28 cellular contexts compared by ENCODE assay signal in the genomic region with DNA sequence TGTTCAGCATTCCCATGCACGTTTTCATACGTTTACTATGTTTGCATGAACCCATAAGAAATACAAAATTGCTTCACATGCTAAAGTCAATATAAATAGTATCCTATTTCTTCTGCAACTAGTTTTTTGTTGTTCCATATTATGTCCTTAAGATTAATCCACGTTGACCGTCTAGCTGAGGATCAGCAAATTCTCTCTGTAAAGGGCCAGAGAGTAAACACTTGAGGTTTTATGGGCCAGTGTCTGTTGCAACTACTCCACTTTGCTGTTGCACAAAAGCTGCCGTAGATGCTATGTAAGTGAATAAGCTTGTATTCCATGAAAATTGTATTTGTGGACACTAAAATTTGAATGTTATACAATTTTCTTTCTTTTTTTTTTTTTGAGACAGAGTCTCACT.
"Had no signal": no experiment of that assay in that cellular context is flagged by ENCODE, and none has a peak within 500 bp of the region (broad histone marks: within the 10 kb centered on the region; RNA-seq: fewer than 3 reads in every experiment).

No MANE protein-coding gene starts in this region.

- ATAC-seq: left colon; left lung; lower lobe of right lung; natural killer cell; right cardiac atrium; sciatic nerve; stimulated activated naive B cell treated with anti-CD40 and anti-IgM and Interleukin-4, amounts not matched to agents 10 μg/mL and 1 μg/mL and 100 μg/mL, for 72 hours; stimulated activated naive CD8-positive, alpha-beta T cell treated with anti-CD3 and anti-CD28 coated beads, Interleukin-15, Interleukin-2, amounts not matched to agents 100 U/mL and 50 U/mL, for 24 hours had no signal

- H3K27me3 ChIP-seq: left lung, ovary, stomach, testis, thyroid gland, transverse colon, upper lobe of left lung, vagina had no signal

- H3K4me1 ChIP-seq: left lung, lower lobe of right lung, stomach, testis, thyroid gland, transverse colon, upper lobe of left lung, vagina had no signal

- H3K27ac ChIP-seq: left lung, lower lobe of right lung, ovary, skin epidermis, stomach, testis, thyroid gland, transverse colon, upper lobe of left lung, vagina had no signal

- DNase-seq: immature natural killer cell; kidney; left colon; left lung; lower lobe of right lung; mammary epithelial cell; mesenchymal stem cell; naive B cell; natural killer cell; ovary; retina; right cardiac atrium; stimulated activated CD4-positive, alpha-beta T cell treated with anti-CD3 and anti-CD28 coated beads, Interleukin-12 subunit alpha, Interleukin-12 subunit beta, amount 100 ng/mL, for 4 hours; stimulated activated CD4-positive, alpha-beta T cell treated with anti-CD3 and anti-CD28 coated beads, Interleukin-15, amount 100 ng/mL, for 24 hours; stimulated activated CD4-positive, alpha-beta T cell treated with anti-CD3 and anti-CD28 coated beads, Interleukin-2, amount 100 ng/mL, for 24 hours; stimulated activated CD4-positive, alpha-beta T cell treated with anti-CD3 and anti-CD28 coated beads, Interleukin-4, amount 100 ng/mL, for 1 hour; stimulated activated naive B cell treated with anti-CD40 and anti-IgM and Interleukin-4, amounts not matched to agents 10 μg/mL and 1 μg/mL and 100 μg/mL, for 72 hours; stimulated activated naive CD8-positive, alpha-beta T cell treated with anti-CD3 and anti-CD28 coated beads, Interleukin-15, Interleukin-2, amounts not matched to agents 100 U/mL and 50 U/mL, for 24 hours; stomach; testis; thyroid gland; transverse colon; upper lobe of left lung had no signal

- H3K36me3 ChIP-seq: ovary, thyroid gland had no signal

- H3K9me3 Mint-ChIP-seq: immature natural killer cell; mesothelial cell of epicardium; naive B cell; natural killer cell; stimulated activated naive B cell treated with anti-CD40 and anti-IgM and Interleukin-4, amounts not matched to agents 10 μg/mL and 1 μg/mL and 100 μg/mL, for 72 hours had no signal

- H3K27me3 Mint-ChIP-seq: naive B cell; progenitor cell of endocrine pancreas; stimulated activated naive B cell treated with anti-CD40 and anti-IgM and Interleukin-4, amounts not matched to agents 10 μg/mL and 1 μg/mL and 100 μg/mL, for 72 hours had no signal

- H3K4me3 Mint-ChIP-seq: immature natural killer cell; mesothelial cell of epicardium; naive B cell; natural killer cell; stimulated activated naive B cell treated with anti-CD40 and anti-IgM and Interleukin-4, amounts not matched to agents 10 μg/mL and 1 μg/mL and 100 μg/mL, for 72 hours had no signal

- H3K4me3 ChIP-seq: left lung, lower lobe of right lung, ovary, skin epidermis, stomach, testis, thyroid gland, transverse colon, upper lobe of left lung, vagina had no signal

- H3K27ac Mint-ChIP-seq: immature natural killer cell; mesothelial cell of epicardium; naive B cell; natural killer cell; progenitor cell of endocrine pancreas; stimulated activated naive B cell treated with anti-CD40 and anti-IgM and Interleukin-4, amounts not matched to agents 10 μg/mL and 1 μg/mL and 100 μg/mL, for 72 hours had no signal

- H3K9me3 ChIP-seq: left lung, lower lobe of right lung, ovary, stomach, testis, thyroid gland, transverse colon, upper lobe of left lung, vagina had no signal

- H3K4me1 Mint-ChIP-seq: immature natural killer cell; mesothelial cell of epicardium; natural killer cell; stimulated activated naive B cell treated with anti-CD40 and anti-IgM and Interleukin-4, amounts not matched to agents 10 μg/mL and 1 μg/mL and 100 μg/mL, for 72 hours had no signal
